ENCODE assay signal across 1 cellular context in the genomic region with DNA sequence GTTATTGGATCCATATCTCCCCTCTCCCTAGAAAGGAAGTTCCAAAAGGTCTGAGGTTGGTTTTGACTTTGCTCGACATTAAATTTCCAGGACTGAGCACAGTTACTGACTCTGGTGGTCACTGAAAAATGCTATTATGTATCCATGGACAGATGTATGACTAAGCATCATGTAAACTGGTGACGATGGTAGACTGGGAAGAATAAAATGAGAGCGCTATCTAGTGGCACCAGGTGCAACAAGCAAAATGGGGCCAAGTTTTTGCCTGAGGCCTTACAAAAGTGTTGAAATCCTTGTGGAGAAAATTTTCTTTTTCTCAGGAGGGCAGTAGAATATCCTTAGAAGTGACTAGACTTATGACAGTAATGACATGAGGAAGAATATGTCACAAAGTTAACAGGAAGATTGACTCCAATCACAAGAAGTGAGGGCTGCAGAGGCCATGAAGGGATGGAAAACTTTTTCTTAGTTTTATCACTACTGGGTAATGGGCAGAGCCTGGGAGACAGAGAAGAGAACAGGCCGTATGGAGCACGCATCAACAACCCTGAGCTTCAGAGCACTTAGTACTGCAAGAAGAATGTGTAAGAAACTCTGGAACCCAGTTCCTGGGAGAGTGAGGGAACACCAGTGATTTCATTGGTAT.
TF ChIP-seq lines count a peak whose summit lies in the region.

No MANE protein-coding gene starts in this region.

TF ChIP-seq in HepG2, 621 proteins besides CTCF, POLR2A, EP300 and RAD21 (continued from another document and continues in another):
- TF ChIP-seq, protein P1, sequence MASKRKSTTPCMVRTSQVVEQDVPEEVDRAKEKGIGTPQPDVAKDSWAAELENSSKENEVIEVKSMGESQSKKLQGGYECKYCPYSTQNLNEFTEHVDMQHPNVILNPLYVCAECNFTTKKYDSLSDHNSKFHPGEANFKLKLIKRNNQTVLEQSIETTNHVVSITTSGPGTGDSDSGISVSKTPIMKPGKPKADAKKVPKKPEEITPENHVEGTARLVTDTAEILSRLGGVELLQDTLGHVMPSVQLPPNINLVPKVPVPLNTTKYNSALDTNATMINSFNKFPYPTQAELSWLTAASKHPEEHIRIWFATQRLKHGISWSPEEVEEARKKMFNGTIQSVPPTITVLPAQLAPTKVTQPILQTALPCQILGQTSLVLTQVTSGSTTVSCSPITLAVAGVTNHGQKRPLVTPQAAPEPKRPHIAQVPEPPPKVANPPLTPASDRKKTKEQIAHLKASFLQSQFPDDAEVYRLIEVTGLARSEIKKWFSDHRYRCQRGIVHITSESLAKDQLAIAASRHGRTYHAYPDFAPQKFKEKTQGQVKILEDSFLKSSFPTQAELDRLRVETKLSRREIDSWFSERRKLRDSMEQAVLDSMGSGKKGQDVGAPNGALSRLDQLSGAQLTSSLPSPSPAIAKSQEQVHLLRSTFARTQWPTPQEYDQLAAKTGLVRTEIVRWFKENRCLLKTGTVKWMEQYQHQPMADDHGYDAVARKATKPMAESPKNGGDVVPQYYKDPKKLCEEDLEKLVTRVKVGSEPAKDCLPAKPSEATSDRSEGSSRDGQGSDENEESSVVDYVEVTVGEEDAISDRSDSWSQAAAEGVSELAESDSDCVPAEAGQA (IDR thresholded peaks at IDR 0.05; ENCODE audit: low read depth): no peak
- TF ChIP-seq, protein P1 (CRISPR knock-in tag; IDR thresholded peaks at IDR 0.05; ENCODE audit: borderline replicate concordance): no peak
- TF ChIP-seq ZNF724P (CRISPR knock-in tag; IDR thresholded peaks at IDR 0.05; ENCODE audit: borderline replicate concordance) (no peak), ZNF839 (CRISPR knock-in tag; IDR thresholded peaks at IDR 0.05; ENCODE audit: borderline replicate concordance) (no peak), CBX5 (CRISPR knock-in tag; IDR thresholded peaks at IDR 0.05; ENCODE audit: borderline replicate concordance) (no peak), TRIM24 (CRISPR knock-in tag; IDR thresholded peaks at IDR 0.05) (no peak), JDP2 (CRISPR knock-in tag; IDR thresholded peaks at IDR 0.05; ENCODE audit: borderline replicate concordance) (no peak), ETV5 (CRISPR knock-in tag; IDR thresholded peaks at IDR 0.05; ENCODE audit: borderline replicate concordance) (no peak), RFXANK (CRISPR knock-in tag; IDR thresholded peaks at IDR 0.05) (no peak), ZNF615 (CRISPR knock-in tag; IDR thresholded peaks at IDR 0.05; ENCODE audit: borderline replicate concordance) (no peak), ZNF317 (CRISPR knock-in tag; IDR thresholded peaks at IDR 0.05) (peak; percentile 68; the same call in 1 of the 2 replicates), ZNF282 (IDR thresholded peaks at IDR 0.05; ENCODE audit: partially characterized antibody) (no peak), ZNF205 (CRISPR knock-in tag; IDR thresholded peaks at IDR 0.05) (0 out of 2 replicates have a peak, but pooled peaks have one; percentile 37), RARG (CRISPR knock-in tag; IDR thresholded peaks at IDR 0.05; ENCODE audit: low read depth) (no peak), GZF1 (CRISPR knock-in tag; IDR thresholded peaks at IDR 0.05) (no peak), ZNF780A (CRISPR knock-in tag; IDR thresholded peaks at IDR 0.05) (no peak), ZNF180 (CRISPR knock-in tag; IDR thresholded peaks at IDR 0.05; ENCODE audit: borderline replicate concordance, low read depth) (no peak), ZNF570 (CRISPR knock-in tag; IDR thresholded peaks at IDR 0.05; ENCODE audit: borderline replicate concordance) (no peak), RFX1 (IDR thresholded peaks at IDR 0.05) (no peak), NR2F1 (CRISPR knock-in tag; IDR thresholded peaks at IDR 0.05) (no peak), GATAD1 (CRISPR knock-in tag; IDR thresholded peaks at IDR 0.05) (no peak), RBAK (CRISPR knock-in tag; IDR thresholded peaks at IDR 0.05) (no peak), NR2F2 (IDR thresholded peaks at IDR 0.05; ENCODE audit: borderline replicate concordance, low read depth) (no peak), PPARG (CRISPR knock-in tag; conservative IDR thresholded peaks at IDR 0.05) (0 out of 2 replicates have a peak, but pooled peaks have one; percentile 36)
- TF ChIP-seq, protein P2, sequence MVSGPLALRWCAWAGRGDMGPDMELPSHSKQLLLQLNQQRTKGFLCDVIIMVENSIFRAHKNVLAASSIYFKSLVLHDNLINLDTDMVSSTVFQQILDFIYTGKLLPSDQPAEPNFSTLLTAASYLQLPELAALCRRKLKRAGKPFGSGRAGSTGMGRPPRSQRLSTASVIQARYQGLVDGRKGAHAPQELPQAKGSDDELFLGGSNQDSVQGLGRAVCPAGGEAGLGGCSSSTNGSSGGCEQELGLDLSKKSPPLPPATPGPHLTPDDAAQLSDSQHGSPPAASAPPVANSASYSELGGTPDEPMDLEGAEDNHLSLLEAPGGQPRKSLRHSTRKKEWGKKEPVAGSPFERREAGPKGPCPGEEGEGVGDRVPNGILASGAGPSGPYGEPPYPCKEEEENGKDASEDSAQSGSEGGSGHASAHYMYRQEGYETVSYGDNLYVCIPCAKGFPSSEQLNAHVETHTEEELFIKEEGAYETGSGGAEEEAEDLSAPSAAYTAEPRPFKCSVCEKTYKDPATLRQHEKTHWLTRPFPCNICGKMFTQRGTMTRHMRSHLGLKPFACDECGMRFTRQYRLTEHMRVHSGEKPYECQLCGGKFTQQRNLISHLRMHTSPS (CRISPR knock-in tag; IDR thresholded peaks at IDR 0.05; ENCODE audit: low read depth): no peak
- TF ChIP-seq, protein P3, sequence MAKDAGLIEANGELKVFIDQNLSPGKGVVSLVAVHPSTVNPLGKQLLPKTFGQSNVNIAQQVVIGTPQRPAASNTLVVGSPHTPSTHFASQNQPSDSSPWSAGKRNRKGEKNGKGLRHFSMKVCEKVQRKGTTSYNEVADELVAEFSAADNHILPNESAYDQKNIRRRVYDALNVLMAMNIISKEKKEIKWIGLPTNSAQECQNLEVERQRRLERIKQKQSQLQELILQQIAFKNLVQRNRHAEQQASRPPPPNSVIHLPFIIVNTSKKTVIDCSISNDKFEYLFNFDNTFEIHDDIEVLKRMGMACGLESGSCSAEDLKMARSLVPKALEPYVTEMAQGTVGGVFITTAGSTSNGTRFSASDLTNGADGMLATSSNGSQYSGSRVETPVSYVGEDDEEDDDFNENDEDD (CRISPR knock-in tag; IDR thresholded peaks at IDR 0.05; ENCODE audit: borderline replicate concordance): no peak
- TF ChIP-seq, protein P4, sequence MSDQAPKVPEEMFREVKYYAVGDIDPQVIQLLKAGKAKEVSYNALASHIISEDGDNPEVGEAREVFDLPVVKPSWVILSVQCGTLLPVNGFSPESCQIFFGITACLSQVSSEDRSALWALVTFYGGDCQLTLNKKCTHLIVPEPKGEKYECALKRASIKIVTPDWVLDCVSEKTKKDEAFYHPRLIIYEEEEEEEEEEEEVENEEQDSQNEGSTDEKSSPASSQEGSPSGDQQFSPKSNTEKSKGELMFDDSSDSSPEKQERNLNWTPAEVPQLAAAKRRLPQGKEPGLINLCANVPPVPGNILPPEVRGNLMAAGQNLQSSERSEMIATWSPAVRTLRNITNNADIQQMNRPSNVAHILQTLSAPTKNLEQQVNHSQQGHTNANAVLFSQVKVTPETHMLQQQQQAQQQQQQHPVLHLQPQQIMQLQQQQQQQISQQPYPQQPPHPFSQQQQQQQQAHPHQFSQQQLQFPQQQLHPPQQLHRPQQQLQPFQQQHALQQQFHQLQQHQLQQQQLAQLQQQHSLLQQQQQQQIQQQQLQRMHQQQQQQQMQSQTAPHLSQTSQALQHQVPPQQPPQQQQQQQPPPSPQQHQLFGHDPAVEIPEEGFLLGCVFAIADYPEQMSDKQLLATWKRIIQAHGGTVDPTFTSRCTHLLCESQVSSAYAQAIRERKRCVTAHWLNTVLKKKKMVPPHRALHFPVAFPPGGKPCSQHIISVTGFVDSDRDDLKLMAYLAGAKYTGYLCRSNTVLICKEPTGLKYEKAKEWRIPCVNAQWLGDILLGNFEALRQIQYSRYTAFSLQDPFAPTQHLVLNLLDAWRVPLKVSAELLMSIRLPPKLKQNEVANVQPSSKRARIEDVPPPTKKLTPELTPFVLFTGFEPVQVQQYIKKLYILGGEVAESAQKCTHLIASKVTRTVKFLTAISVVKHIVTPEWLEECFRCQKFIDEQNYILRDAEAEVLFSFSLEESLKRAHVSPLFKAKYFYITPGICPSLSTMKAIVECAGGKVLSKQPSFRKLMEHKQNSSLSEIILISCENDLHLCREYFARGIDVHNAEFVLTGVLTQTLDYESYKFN (CRISPR knock-in tag; conservative IDR thresholded peaks at IDR 0.05): no peak
- TF ChIP-seq, protein P5, sequence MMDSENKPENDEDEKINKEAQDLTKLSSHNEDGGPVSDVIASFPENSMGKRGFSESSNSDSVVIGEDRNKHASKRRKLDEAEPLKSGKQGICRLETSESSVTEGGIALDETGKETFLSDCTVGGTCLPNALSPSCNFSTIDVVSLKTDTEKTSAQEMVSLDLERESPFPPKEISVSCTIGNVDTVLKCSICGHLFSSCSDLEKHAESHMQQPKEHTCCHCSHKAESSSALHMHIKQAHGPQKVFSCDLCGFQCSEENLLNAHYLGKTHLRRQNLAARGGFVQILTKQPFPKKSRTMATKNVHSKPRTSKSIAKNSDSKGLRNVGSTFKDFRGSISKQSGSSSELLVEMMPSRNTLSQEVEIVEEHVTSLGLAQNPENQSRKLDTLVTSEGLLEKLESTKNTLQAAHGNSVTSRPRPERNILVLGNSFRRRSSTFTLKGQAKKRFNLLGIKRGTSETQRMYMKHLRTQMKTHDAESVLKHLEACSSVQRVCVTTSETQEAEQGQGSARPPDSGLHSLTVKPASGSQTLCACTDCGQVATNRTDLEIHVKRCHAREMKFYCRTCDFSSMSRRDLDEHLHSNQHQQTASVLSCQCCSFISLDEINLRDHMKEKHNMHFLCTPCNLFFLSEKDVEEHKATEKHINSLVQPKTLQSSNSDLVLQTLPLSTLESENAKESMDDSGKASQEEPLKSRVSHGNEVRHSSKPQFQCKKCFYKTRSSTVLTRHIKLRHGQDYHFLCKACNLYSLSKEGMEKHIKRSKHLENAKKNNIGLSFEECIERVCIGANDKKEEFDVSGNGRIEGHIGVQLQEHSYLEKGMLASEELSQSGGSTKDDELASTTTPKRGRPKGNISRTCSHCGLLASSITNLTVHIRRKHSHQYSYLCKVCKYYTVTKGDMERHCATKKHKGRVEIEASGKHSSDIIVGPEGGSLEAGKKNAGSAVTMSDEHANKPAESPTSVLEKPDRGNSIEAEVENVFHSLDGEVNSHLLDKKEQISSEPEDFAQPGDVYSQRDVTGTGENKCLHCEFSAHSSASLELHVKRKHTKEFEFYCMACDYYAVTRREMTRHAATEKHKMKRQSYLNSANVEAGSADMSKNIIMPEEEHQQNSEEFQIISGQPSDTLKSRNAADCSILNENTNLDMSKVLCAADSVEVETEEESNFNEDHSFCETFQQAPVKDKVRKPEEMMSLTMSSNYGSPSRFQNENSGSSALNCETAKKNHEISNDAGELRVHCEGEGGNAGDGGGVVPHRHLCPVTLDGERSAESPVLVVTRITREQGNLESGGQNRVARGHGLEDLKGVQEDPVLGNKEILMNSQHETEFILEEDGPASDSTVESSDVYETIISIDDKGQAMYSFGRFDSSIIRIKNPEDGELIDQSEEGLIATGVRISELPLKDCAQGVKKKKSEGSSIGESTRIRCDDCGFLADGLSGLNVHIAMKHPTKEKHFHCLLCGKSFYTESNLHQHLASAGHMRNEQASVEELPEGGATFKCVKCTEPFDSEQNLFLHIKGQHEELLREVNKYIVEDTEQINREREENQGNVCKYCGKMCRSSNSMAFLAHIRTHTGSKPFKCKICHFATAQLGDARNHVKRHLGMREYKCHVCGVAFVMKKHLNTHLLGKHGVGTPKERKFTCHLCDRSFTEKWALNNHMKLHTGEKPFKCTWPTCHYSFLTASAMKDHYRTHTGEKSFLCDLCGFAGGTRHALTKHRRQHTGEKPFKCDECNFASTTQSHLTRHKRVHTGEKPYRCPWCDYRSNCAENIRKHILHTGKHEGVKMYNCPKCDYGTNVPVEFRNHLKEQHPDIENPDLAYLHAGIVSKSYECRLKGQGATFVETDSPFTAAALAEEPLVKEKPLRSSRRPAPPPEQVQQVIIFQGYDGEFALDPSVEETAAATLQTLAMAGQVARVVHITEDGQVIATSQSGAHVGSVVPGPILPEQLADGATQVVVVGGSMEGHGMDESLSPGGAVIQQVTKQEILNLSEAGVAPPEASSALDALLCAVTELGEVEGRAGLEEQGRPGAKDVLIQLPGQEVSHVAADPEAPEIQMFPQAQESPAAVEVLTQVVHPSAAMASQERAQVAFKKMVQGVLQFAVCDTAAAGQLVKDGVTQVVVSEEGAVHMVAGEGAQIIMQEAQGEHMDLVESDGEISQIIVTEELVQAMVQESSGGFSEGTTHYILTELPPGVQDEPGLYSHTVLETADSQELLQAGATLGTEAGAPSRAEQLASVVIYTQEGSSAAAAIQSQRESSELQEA (CRISPR knock-in tag; IDR thresholded peaks at IDR 0.05; ENCODE audit: not compliant biosample characterization): no peak
